9 cellular contexts compared by ENCODE assay signal in the genomic region with DNA sequence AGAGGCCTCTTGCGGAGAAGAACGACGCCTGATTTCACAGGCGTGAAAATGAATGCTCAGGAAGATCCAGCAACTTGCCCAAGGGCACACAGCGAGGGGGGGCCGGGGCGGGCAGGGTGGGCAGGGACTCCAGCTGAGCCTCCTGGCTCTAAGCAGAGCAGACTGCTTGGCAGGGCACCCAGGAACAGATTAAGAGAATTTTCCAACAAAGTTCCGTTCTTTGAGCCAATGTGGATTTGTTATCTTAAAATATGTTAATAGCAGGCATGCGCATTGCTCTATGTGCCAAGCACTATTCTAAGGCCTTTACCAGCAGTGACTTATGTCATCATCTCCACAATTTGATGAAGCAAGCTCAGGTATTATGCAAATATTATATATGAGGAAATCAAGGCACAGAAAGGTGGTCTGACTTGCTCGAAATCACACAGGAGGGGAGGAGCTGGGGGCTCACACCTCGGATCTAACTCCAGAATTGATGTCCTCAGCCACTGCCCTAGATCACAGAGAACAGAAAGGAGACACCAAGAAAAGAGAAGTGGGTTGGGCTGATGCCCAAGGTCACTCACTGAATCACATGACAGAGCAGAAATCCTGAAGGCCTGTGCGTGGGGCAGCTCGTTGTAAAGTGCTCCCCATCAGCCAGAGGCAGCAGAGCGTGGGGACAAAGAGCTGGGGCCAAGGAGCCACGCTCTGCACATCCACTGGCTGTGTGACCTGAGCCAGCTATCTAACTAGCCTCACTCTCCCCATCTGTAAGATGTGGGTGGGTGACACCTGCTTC. TPM values are rescaled to one million over a fixed set of nuclear protein-coding genes. Genes with fewer than 3 reads are reported as not detected.
DNase-seq lines count a peak whose midpoint lies in the region; ATAC-seq, FAIRE-seq and TF ChIP-seq lines count a peak whose summit lies in the region.
"Had no signal": no experiment of that assay in that cellular context is flagged by ENCODE, and none has a peak within 500 bp of the region (broad histone marks: within the 10 kb centered on the region; RNA-seq: fewer than 3 reads in every experiment).

No MANE protein-coding gene starts in this region.

- H3K27me3 ChIP-seq in left ventricle myocardium inferior (ENCODE audit: low read depth), result no peaks in the 10 kb centered on the region
- no peaks in the 10 kb centered on the region for H3K27me3 ChIP-seq in endothelial cell of umbilical vein (ENCODE audit: control insufficient read depth in 2 of 2, insufficient read depth in 2 of 2, low read length in 2 of 2)
- H3K27me3 ChIP-seq: dorsolateral prefrontal cortex had no signal

- H3K9me1 ChIP-seq in endothelial cell of umbilical vein (replicated peaks; ENCODE audit: control insufficient read depth, extremely low read depth, insufficient read depth, low read length), result no peaks in the 10 kb centered on the region

- BruUV-seq in endothelial cell of umbilical vein (replicated peaks; lab: Mats Ljungman, UMichigan), result no TSS peak

- no peaks in the 10 kb centered on the region for H4K20me1 ChIP-seq in endothelial cell of umbilical vein (replicated peaks; ENCODE audit: control insufficient read depth, extremely low read depth, insufficient read depth, low read length)

- CTCF ChIA-PET in endothelial cell of umbilical vein (lab: Charles Lee), result interaction anchor here (0.6 to 14.0 kb wide), 9 partner anchors 11 to 198 kb away, joined by 3 to 73 read pairs (median 4); a partner anchor contains a TSS
- CTCF ChIA-PET in activated CD4-positive, alpha-beta memory T cell treated with anti-CD3 and anti-CD28 coated beads, Interleukin-2, amount 10 ng/mL, durations not matched to agents 7 days and 5 days (lab: Charles Lee), result interaction anchor here (0.7 to 0.8 kb wide), 2 partner anchors 14 to 95 kb away, joined by 3 read pairs; no protein-coding TSS in a partner anchor

- H3K9me3 ChIP-seq in left ventricle myocardium inferior (replicated peaks), result peaks cover 8% of the 10 kb centered on the region
- H3K9me3 ChIP-seq in endothelial cell of umbilical vein (replicated peaks; ENCODE audit: control insufficient read depth, insufficient read depth, low read length), result no peaks in the 10 kb centered on the region

- no peak for DNase-seq in left ventricle myocardium inferior
- DNase-seq in left cardiac atrium, result no peak
- no peak for DNase-seq in endothelial cell of umbilical vein (ENCODE audit: low read depth, low spot score)
- no peak for DNase-seq in nephron progenitor cell
- no peak for DNase-seq in GF-D8 (lab: John Stamatoyannopoulos, UW)
- no peak for DNase-seq in activated CD4-positive, alpha-beta memory T cell treated with anti-CD3 and anti-CD28 coated beads, Interleukin-2, amount 10 ng/mL, durations not matched to agents 7 days and 5 days
- no peak for DNase-seq in globus pallidus (ENCODE audit: low spot score)
- DNase-seq: dorsolateral prefrontal cortex had no signal

- no peak for TF ChIP-seq POLR2A in endothelial cell of umbilical vein (IDR thresholded peaks at IDR 0.05; ENCODE audit: low read depth, low read length)

- TF ChIP-seq CTCF in left ventricle myocardium inferior (IDR thresholded peaks at IDR 0.05; ENCODE audit: borderline replicate concordance) (no peak), endothelial cell of umbilical vein (IDR thresholded peaks at IDR 0.05; ENCODE audit: extremely low read depth in 1 of 2, insufficient read depth in 1 of 2, low read depth in 1 of 2, low read length in 2 of 2) (no peak), nephron progenitor cell (IDR thresholded peaks at IDR 0.05) (no peak)

- H3K79me2 ChIP-seq in endothelial cell of umbilical vein (ENCODE audit: control insufficient read depth, insufficient read depth, low read length), result no peaks in the 10 kb centered on the region

- H3K4me3 Mint-ChIP-seq in nephron progenitor cell, result no peak overlapping the region
- H3K4me3 Mint-ChIP-seq in activated CD4-positive, alpha-beta memory T cell treated with anti-CD3 and anti-CD28 coated beads, Interleukin-2, amount 10 ng/mL, durations not matched to agents 7 days and 5 days, result no peak overlapping the region

- peak overlapping the region; percentile 86 for H3K27ac ChIP-seq in left ventricle myocardium inferior (replicated peaks)
- H3K27ac ChIP-seq in endothelial cell of umbilical vein (ENCODE audit: insufficient read depth, low read depth, low read length), result peak overlapping the region; percentile 68

- H3K4me1 Mint-ChIP-seq in nephron progenitor cell, result peaks cover 51% of the 10 kb centered on the region
- H3K4me1 Mint-ChIP-seq in activated CD4-positive, alpha-beta memory T cell treated with anti-CD3 and anti-CD28 coated beads, Interleukin-2, amount 10 ng/mL, durations not matched to agents 7 days and 5 days, result peaks cover 16% of the 10 kb centered on the region

- peaks cover 7% of the 10 kb centered on the region for H3K27me3 Mint-ChIP-seq in nephron progenitor cell (ENCODE audit: low read depth, poor library complexity)
- H3K27me3 Mint-ChIP-seq in activated CD4-positive, alpha-beta memory T cell treated with anti-CD3 and anti-CD28 coated beads, Interleukin-2, amount 10 ng/mL, durations not matched to agents 7 days and 5 days, result no peaks in the 10 kb centered on the region

- intact Hi-C loops in left ventricle myocardium inferior (cut with micrococcal nuclease), result no loop called here
- intact Hi-C loops in left cardiac atrium (cut with DNase I), result no loop called here
- intact Hi-C loops in endothelial cell of umbilical vein (cut with micrococcal nuclease), result loop anchor here (1.0 kb wide), 1 partner anchor 91 kb away; a partner anchor contains a TSS

- H3K9me3 Mint-ChIP-seq in nephron progenitor cell, result peaks cover 27% of the 10 kb centered on the region
- H3K9me3 Mint-ChIP-seq in activated CD4-positive, alpha-beta memory T cell treated with anti-CD3 and anti-CD28 coated beads, Interleukin-2, amount 10 ng/mL, durations not matched to agents 7 days and 5 days, result peaks cover 22% of the 10 kb centered on the region

- POLR2A ChIA-PET in endothelial cell of umbilical vein (lab: Charles Lee), result no interaction called here
- POLR2A ChIA-PET in activated CD4-positive, alpha-beta memory T cell treated with anti-CD3 and anti-CD28 coated beads, Interleukin-2, amount 10 ng/mL, durations not matched to agents 7 days and 5 days (lab: Charles Lee), result interaction anchor here (1.1 to 1.6 kb wide), 3 partner anchors 9 to 21 kb away, joined by 3 to 6 read pairs (median 4); no protein-coding TSS in a partner anchor

- peak overlapping the region; percentile 69 for H3K27ac Mint-ChIP-seq in nephron progenitor cell
- H3K27ac Mint-ChIP-seq in activated CD4-positive, alpha-beta memory T cell treated with anti-CD3 and anti-CD28 coated beads, Interleukin-2, amount 10 ng/mL, durations not matched to agents 7 days and 5 days, result no peak overlapping the region

- peak overlapping the region; percentile 48 for H3K4me3 ChIP-seq in left ventricle myocardium inferior
- H3K4me3 ChIP-seq in endothelial cell of umbilical vein (replicated peaks in 1 of 3; ENCODE audit: insufficient read depth in 1 of 3, low read depth in 1 of 3, low read length in 3 of 3), result no peak overlapping the region

- peaks cover 7% of the 10 kb centered on the region for H3K36me3 Mint-ChIP-seq in nephron progenitor cell (ENCODE audit: low read depth)
- peaks cover 48% of the 10 kb centered on the region for H3K36me3 Mint-ChIP-seq in activated CD4-positive, alpha-beta memory T cell treated with anti-CD3 and anti-CD28 coated beads, Interleukin-2, amount 10 ng/mL, durations not matched to agents 7 days and 5 days (ENCODE audit: low read depth)

- H2AFZ ChIP-seq in endothelial cell of umbilical vein (ENCODE audit: low read depth, low read length), result peak overlapping the region; percentile 82

- ATAC-seq in left cardiac atrium (no peak), HG03469 (IDR thresholded peaks at IDR 0.05; ENCODE audit: unreplicated experiment) (no peak)

- H3K4me1 ChIP-seq in left ventricle myocardium inferior (peaks cover 39% of the 10 kb centered on the region), endothelial cell of umbilical vein (ENCODE audit: control insufficient read depth, extremely low read depth, insufficient read depth, low read length) (peaks cover 31% of the 10 kb centered on the region)

- dilution Hi-C loops in endothelial cell of umbilical vein (cut with MboI; ENCODE audit: extremely low pct_ligation_motif_present, low sequenced_read_pairs), result no loop called here

- peak overlapping the region; percentile 36 for H3K9ac ChIP-seq in endothelial cell of umbilical vein (replicated peaks; ENCODE audit: extremely low read depth, insufficient read depth, low read length)

- no peaks in the 10 kb centered on the region for H3K36me3 ChIP-seq in left ventricle myocardium inferior
- no peaks in the 10 kb centered on the region for H3K36me3 ChIP-seq in endothelial cell of umbilical vein (ENCODE audit: control insufficient read depth in 2 of 2, extremely low read depth in 1 of 2, insufficient read depth in 2 of 2, low read length in 2 of 2)

- H3K4me2 ChIP-seq in endothelial cell of umbilical vein (ENCODE audit: insufficient read depth, low read length), result no peak overlapping the region

- peak; percentile 31 for FAIRE-seq in endothelial cell of umbilical vein (lab: Jason Lieb, UNC)

TF ChIP-seq in endothelial cell of umbilical vein, 7 proteins besides CTCF, POLR2A, EP300 and RAD21 (continues in another document):
- no peak for TF ChIP-seq JUN (IDR thresholded peaks at IDR 0.05; ENCODE audit: borderline replicate concordance, insufficient read depth, insufficient read length, low read depth)
- no peak for TF ChIP-seq FOS (IDR thresholded peaks at IDR 0.05; ENCODE audit: borderline replicate concordance, insufficient read depth, low read length)
- no peak for TF ChIP-seq POLR2AphosphoS5 (IDR thresholded peaks at IDR 0.05; ENCODE audit: insufficient read depth, low read depth, low read length)
- no peak for TF ChIP-seq MYC (IDR thresholded peaks at IDR 0.05; ENCODE audit: low read depth, low read length)
- TF ChIP-seq EZH2 (IDR thresholded peaks at IDR 0.05; ENCODE audit: borderline replicate concordance, low read depth, low read length, severe bottlenecking), result no peak
- TF ChIP-seq GATA2 (IDR thresholded peaks at IDR 0.05; ENCODE audit: insufficient read depth, insufficient read length, low read depth, low read length), result no peak

RNA-seq across cellular contexts. Expression of a gene that starts 23.2 kb away (rescaled TPM):
- total RNA-seq in left ventricle myocardium inferior (5.3 TPM), left cardiac atrium (1 to 10 TPM; 5.2 to 6.7 TPM), endothelial cell of umbilical vein (19.3 and 22.7 TPM in 2 replicates)
- polyA plus RNA-seq in endothelial cell of umbilical vein, result 16.2 and 17.9 TPM in 2 replicates
- 13.4 and 13.9 TPM in 2 replicates for polyA plus RNA-seq in endothelial cell of umbilical vein (2011; cell fraction: cytosol; rRNA removed)
- polyA plus RNA-seq in endothelial cell of umbilical vein (2011; cell fraction: nucleus; rRNA removed), result 15.0 and 18.1 TPM in 2 replicates
- 19.5 and 22.5 TPM in 2 replicates for polyA plus RNA-seq in endothelial cell of umbilical vein (2012)
- polyA minus RNA-seq in endothelial cell of umbilical vein, result 26.0 and 29.2 TPM in 2 replicates
- 9.0 TPM for polyA minus RNA-seq in endothelial cell of umbilical vein (2011; cell fraction: cytosol; rRNA and poly(A)+ RNA removed)
- polyA minus RNA-seq in endothelial cell of umbilical vein (2011; cell fraction: nucleus; rRNA and poly(A)+ RNA removed), result 13.7 and 13.8 TPM in 2 replicates
- 10 to 100 TPM; 27.7 to 33.4 TPM for total RNA-seq in activated CD4-positive, alpha-beta memory T cell treated with anti-CD3 and anti-CD28 coated beads, Interleukin-2, amount 10 ng/mL, durations not matched to agents 7 days and 5 days
